In genomic region chr19:54206030-54206830, GRCh38 we compare ENCODE assay signal across 1 cellular context.
TF ChIP-seq lines count a peak whose summit lies in the region.

No MANE protein-coding gene starts in this region.

TF ChIP-seq in IMR-90, 13 proteins besides CTCF, POLR2A, EP300 and RAD21:
- TF ChIP-seq USF2 (IDR thresholded peaks at IDR 0.05; ENCODE audit: low read depth, low read length): no peak
- TF ChIP-seq CEBPB (IDR thresholded peaks at IDR 0.05; ENCODE audit: low read depth, low read length): no peak
- TF ChIP-seq BHLHE40 (IDR thresholded peaks at IDR 0.05; ENCODE audit: low read depth, low read length): no peak
- TF ChIP-seq MAFK (IDR thresholded peaks at IDR 0.05; ENCODE audit: low read depth, low read length): no peak
- TF ChIP-seq ELK1 (IDR thresholded peaks at IDR 0.05; ENCODE audit: borderline replicate concordance, low read depth, low read length): no peak
- TF ChIP-seq SMC3 (IDR thresholded peaks at IDR 0.05; ENCODE audit: low read depth, low read length): no peak
- no peak for TF ChIP-seq NFE2L2 (IDR thresholded peaks at IDR 0.05; ENCODE audit: low read depth, low read length)
- TF ChIP-seq RCOR1 (IDR thresholded peaks at IDR 0.05; ENCODE audit: insufficient replicate concordance, low read length): no peak
- TF ChIP-seq MAZ (IDR thresholded peaks at IDR 0.05; ENCODE audit: borderline replicate concordance, low read depth, low read length): no peak
- TF ChIP-seq FOS (IDR thresholded peaks at IDR 0.05; ENCODE audit: low read depth, low read length): no peak
- TF ChIP-seq MXI1 (IDR thresholded peaks at IDR 0.05; ENCODE audit: borderline replicate concordance, low read depth, low read length): no peak
- TF ChIP-seq RFX5 (IDR thresholded peaks at IDR 0.05; ENCODE audit: low read depth, low read length): no peak
- no peak for TF ChIP-seq CHD1 (IDR thresholded peaks at IDR 0.05; ENCODE audit: low read depth, low read length)
